In genomic region chr2:241009191-241009590, GRCh38 we compare ENCODE assay signal across 9 cellular contexts. TPM values are rescaled to one million over a fixed set of nuclear protein-coding genes. Genes with fewer than 3 reads are reported as not detected.
DNase-seq lines count a peak whose midpoint lies in the region; ATAC-seq and TF ChIP-seq lines count a peak whose summit lies in the region.
"Had no signal": no experiment of that assay in that cellular context is flagged by ENCODE, and none has a peak within 500 bp of the region (broad histone marks: within the 10 kb centered on the region; RNA-seq: fewer than 3 reads in every experiment).

No MANE protein-coding gene starts in this region.

- H3K4ac ChIP-seq in mesendoderm (ENCODE audit: low read depth, low read length) = peak overlapping the region; percentile 1

- no peak overlapping the region for H2BK15ac ChIP-seq in mesendoderm (replicated peaks; ENCODE audit: low read depth)

- H3K18ac ChIP-seq in mesendoderm (ENCODE audit: low read length) = peak overlapping the region; percentile 2

- no peaks in the 10 kb centered on the region for H3K36me3 Mint-ChIP-seq in activated naive CD8-positive, alpha-beta T cell treated with anti-CD3 and anti-CD28 coated beads, Interleukin-2, amount 10 ng/mL, durations not matched to agents 7 days and 5 days

- no peak for TF ChIP-seq CTCF in upper lobe of right lung (IDR thresholded peaks at IDR 0.05)

- peak overlapping the region; percentile 71 for H3K56ac ChIP-seq in mesendoderm (ENCODE audit: low read length)

- peaks cover 4% of the 10 kb centered on the region for H3K9me3 Mint-ChIP-seq in activated naive CD8-positive, alpha-beta T cell treated with anti-CD3 and anti-CD28 coated beads, Interleukin-2, amount 10 ng/mL, durations not matched to agents 7 days and 5 days

- peak overlapping the region; percentile 5 for H2AK5ac ChIP-seq in mesendoderm (ENCODE audit: low read length)

- peak overlapping the region; percentile 43 for H3K4me3 Mint-ChIP-seq in activated naive CD8-positive, alpha-beta T cell treated with anti-CD3 and anti-CD28 coated beads, Interleukin-2, amount 10 ng/mL, durations not matched to agents 7 days and 5 days

- peak overlapping the region; percentile 14 for H3K9ac ChIP-seq in mesendoderm (ENCODE audit: low read length)

- POLR2A ChIA-PET in activated naive CD8-positive, alpha-beta T cell treated with anti-CD3 and anti-CD28 coated beads, Interleukin-2, amount 10 ng/mL, durations not matched to agents 7 days and 5 days (lab: Charles Lee) = interaction anchor here (0.5 to 0.8 kb wide), 3 partner anchors 15 to 983 kb away, joined by 3 read pairs; no protein-coding TSS in a partner anchor

- DNase-seq in Right ventricle myocardium inferior (ENCODE audit: missing footprints) (peak; percentile 49), cardiac septum (ENCODE audit: low spot score) (no peak), mesendoderm (no peak), upper lobe of right lung (no peak), NCI-H774 (lab: John Stamatoyannopoulos, UW) (no peak), NCI-H82 (lab: John Stamatoyannopoulos, UW) (no peak), mesenteric fat pad (ENCODE audit: low spot score) (no peak)
- no peak for DNase-seq in activated naive CD8-positive, alpha-beta T cell treated with anti-CD3 and anti-CD28 coated beads, Interleukin-2, amount 10 ng/mL, durations not matched to agents 7 days and 5 days
- DNase-seq: BE2C had no signal

- ATAC-seq in Right ventricle myocardium inferior = peak; percentile 17
- no peak for ATAC-seq in activated naive CD8-positive, alpha-beta T cell treated with anti-CD3 and anti-CD28 coated beads, Interleukin-2, amount 10 ng/mL, durations not matched to agents 7 days and 5 days (ENCODE audit: low read depth)
- peak; percentile 3 for ATAC-seq in upper lobe of right lung

- no peak overlapping the region for H4K8ac ChIP-seq in mesendoderm (ENCODE audit: low read depth, low read length)

- H3K23ac ChIP-seq in mesendoderm (ENCODE audit: low read length) = no peak overlapping the region

- H3K4me1 ChIP-seq in mesendoderm (ENCODE audit: control insufficient read depth, low read depth, low read length) = peaks cover 8% of the 10 kb centered on the region
- H3K4me1 ChIP-seq in upper lobe of right lung = peaks cover 25% of the 10 kb centered on the region
- H3K4me1 ChIP-seq: BE2C had no signal

- H3K27ac ChIP-seq in mesendoderm (ENCODE audit: low read depth, low read length) (no peak overlapping the region), upper lobe of right lung (peak overlapping the region; percentile 78)

- peaks cover 3% of the 10 kb centered on the region for H3K27me3 Mint-ChIP-seq in activated naive CD8-positive, alpha-beta T cell treated with anti-CD3 and anti-CD28 coated beads, Interleukin-2, amount 10 ng/mL, durations not matched to agents 7 days and 5 days

- no peaks in the 10 kb centered on the region for H3K79me2 ChIP-seq in mesendoderm (ENCODE audit: control insufficient read depth, insufficient read depth, low read length)

- WGBS in mesendoderm (ENCODE audit: extremely low coverage, insufficient coverage, low lambda C conversion rate) = no CpG with 5 or more reads among the region's 2 CpGs

- intact Hi-C loops in Right ventricle myocardium inferior (cut with DNase I) = no loop called here
- intact Hi-C loops in cardiac septum (cut with DNase I) = no loop called here
- intact Hi-C loops in upper lobe of right lung (cut with DNase I) = no loop called here

- H3K4me1 Mint-ChIP-seq in activated naive CD8-positive, alpha-beta T cell treated with anti-CD3 and anti-CD28 coated beads, Interleukin-2, amount 10 ng/mL, durations not matched to agents 7 days and 5 days = peaks cover 18% of the 10 kb centered on the region

- H3K36me3 ChIP-seq in mesendoderm (ENCODE audit: control insufficient read depth, insufficient read depth, low read length) (no peaks in the 10 kb centered on the region), upper lobe of right lung (no peaks in the 10 kb centered on the region)
- H3K36me3 ChIP-seq: BE2C had no signal

- H3K4me3 ChIP-seq in mesendoderm (ENCODE audit: low read length) = no peak overlapping the region
- H3K4me3 ChIP-seq in upper lobe of right lung = no peak overlapping the region

- peaks cover 11% of the 10 kb centered on the region for H3K9me3 ChIP-seq in upper lobe of right lung
- H3K9me3 ChIP-seq: BE2C had no signal

- H3K27me3 ChIP-seq in mesendoderm (ENCODE audit: insufficient read depth, low read length, poor library complexity) = no peaks in the 10 kb centered on the region
- no peaks in the 10 kb centered on the region for H3K27me3 ChIP-seq in upper lobe of right lung
- H3K27me3 ChIP-seq: BE2C had no signal

- no peak overlapping the region for H2BK5ac ChIP-seq in mesendoderm (ENCODE audit: low read length)

- no peak overlapping the region for H2BK120ac ChIP-seq in mesendoderm (ENCODE audit: low read depth, low read length)

- H4K5ac ChIP-seq in mesendoderm (ENCODE audit: low read length) = no peak overlapping the region

- no peaks in the 10 kb centered on the region for H3K79me1 ChIP-seq in mesendoderm (ENCODE audit: low read length)

- H3K4me2 ChIP-seq in mesendoderm (ENCODE audit: low read length) = no peak overlapping the region

- peak overlapping the region; percentile 87 for H3K27ac Mint-ChIP-seq in activated naive CD8-positive, alpha-beta T cell treated with anti-CD3 and anti-CD28 coated beads, Interleukin-2, amount 10 ng/mL, durations not matched to agents 7 days and 5 days

RNA-seq across cellular contexts. Expression of gene SNED1, which starts 10.8 kb away (rescaled TPM):
- 6.7 TPM for total RNA-seq in Right ventricle myocardium inferior
- 9.7 TPM for total RNA-seq in cardiac septum
- total RNA-seq in activated naive CD8-positive, alpha-beta T cell treated with anti-CD3 and anti-CD28 coated beads, Interleukin-2, amount 10 ng/mL, durations not matched to agents 7 days and 5 days = 10 to 100 TPM; 14.5 to 18.7 TPM
- 0.17 TPM for polyA plus RNA-seq in mesendoderm (2013, experiment 1 of 2)
- polyA plus RNA-seq in mesendoderm (2013, experiment 2 of 2) = 0.21 TPM
- total RNA-seq in upper lobe of right lung = 38.4 TPM
- 58.0 TPM for total RNA-seq in mesenteric fat pad
